1 cellular context compared by ENCODE assay signal in the genomic region with DNA sequence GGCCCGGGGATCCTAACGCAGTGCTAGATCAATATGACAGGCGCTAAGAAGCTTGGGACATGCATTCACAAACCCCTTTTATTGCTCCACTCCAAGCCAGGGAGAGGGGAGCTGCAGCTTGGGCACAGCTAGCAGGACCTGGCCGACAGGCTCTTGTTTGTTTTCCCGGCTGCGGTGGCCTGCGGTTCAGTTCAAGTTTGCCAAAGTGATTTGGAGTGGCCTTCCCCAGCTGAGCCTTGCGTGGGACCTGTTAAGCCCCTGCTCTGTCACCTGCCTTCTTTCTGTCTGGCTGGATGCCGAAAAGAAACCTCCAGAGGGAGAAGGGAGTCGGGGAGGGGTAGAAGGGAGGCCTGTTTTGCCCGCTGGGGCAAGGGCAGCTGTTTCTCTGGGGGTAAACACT.
TF ChIP-seq lines count a peak whose summit lies in the region.

No MANE protein-coding gene starts in this region.

TF ChIP-seq in GM23338, 12 proteins besides CTCF, POLR2A, EP300 and RAD21 (continued from another document):
- TF ChIP-seq, protein P1, sequence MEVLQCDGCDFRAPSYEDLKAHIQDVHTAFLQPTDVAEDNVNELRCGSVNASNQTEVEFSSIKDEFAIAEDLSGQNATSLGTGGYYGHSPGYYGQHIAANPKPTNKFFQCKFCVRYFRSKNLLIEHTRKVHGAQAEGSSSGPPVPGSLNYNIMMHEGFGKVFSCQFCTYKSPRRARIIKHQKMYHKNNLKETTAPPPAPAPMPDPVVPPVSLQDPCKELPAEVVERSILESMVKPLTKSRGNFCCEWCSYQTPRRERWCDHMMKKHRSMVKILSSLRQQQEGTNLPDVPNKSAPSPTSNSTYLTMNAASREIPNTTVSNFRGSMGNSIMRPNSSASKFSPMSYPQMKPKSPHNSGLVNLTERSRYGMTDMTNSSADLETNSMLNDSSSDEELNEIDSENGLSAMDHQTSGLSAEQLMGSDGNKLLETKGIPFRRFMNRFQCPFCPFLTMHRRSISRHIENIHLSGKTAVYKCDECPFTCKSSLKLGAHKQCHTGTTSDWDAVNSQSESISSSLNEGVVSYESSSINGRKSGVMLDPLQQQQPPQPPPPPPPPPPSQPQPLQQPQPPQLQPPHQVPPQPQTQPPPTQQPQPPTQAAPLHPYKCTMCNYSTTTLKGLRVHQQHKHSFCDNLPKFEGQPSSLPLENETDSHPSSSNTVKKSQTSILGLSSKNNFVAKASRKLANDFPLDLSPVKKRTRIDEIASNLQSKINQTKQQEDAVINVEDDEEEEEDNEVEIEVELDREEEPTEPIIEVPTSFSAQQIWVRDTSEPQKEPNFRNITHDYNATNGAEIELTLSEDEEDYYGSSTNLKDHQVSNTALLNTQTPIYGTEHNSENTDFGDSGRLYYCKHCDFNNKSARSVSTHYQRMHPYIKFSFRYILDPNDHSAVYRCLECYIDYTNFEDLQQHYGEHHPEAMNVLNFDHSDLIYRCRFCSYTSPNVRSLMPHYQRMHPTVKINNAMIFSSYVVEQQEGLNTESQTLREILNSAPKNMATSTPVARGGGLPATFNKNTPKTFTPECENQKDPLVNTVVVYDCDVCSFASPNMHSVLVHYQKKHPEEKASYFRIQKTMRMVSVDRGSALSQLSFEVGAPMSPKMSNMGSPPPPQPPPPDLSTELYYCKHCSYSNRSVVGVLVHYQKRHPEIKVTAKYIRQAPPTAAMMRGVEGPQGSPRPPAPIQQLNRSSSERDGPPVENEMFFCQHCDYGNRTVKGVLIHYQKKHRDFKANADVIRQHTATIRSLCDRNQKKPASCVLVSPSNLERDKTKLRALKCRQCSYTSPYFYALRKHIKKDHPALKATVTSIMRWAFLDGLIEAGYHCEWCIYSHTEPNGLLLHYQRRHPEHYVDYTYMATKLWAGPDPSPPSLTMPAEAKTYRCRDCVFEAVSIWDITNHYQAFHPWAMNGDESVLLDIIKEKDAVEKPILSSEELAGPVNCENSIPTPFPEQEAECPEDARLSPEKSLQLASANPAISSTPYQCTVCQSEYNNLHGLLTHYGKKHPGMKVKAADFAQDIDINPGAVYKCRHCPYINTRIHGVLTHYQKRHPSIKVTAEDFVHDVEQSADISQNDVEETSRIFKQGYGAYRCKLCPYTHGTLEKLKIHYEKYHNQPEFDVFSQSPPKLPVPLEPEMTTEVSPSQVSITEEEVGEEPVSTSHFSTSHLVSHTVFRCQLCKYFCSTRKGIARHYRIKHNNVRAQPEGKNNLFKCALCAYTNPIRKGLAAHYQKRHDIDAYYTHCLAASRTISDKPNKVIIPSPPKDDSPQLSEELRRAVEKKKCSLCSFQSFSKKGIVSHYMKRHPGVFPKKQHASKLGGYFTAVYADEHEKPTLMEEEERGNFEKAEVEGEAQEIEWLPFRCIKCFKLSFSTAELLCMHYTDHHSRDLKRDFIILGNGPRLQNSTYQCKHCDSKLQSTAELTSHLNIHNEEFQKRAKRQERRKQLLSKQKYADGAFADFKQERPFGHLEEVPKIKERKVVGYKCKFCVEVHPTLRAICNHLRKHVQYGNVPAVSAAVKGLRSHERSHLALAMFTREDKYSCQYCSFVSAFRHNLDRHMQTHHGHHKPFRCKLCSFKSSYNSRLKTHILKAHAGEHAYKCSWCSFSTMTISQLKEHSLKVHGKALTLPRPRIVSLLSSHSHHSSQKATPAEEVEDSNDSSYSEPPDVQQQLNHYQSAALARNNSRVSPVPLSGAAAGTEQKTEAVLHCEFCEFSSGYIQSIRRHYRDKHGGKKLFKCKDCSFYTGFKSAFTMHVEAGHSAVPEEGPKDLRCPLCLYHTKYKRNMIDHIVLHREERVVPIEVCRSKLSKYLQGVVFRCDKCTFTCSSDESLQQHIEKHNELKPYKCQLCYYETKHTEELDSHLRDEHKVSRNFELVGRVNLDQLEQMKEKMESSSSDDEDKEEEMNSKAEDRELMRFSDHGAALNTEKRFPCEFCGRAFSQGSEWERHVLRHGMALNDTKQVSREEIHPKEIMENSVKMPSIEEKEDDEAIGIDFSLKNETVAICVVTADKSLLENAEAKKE (CRISPR knock-in tag; IDR thresholded peaks at IDR 0.05), result no peak
- TF ChIP-seq, protein P2, sequence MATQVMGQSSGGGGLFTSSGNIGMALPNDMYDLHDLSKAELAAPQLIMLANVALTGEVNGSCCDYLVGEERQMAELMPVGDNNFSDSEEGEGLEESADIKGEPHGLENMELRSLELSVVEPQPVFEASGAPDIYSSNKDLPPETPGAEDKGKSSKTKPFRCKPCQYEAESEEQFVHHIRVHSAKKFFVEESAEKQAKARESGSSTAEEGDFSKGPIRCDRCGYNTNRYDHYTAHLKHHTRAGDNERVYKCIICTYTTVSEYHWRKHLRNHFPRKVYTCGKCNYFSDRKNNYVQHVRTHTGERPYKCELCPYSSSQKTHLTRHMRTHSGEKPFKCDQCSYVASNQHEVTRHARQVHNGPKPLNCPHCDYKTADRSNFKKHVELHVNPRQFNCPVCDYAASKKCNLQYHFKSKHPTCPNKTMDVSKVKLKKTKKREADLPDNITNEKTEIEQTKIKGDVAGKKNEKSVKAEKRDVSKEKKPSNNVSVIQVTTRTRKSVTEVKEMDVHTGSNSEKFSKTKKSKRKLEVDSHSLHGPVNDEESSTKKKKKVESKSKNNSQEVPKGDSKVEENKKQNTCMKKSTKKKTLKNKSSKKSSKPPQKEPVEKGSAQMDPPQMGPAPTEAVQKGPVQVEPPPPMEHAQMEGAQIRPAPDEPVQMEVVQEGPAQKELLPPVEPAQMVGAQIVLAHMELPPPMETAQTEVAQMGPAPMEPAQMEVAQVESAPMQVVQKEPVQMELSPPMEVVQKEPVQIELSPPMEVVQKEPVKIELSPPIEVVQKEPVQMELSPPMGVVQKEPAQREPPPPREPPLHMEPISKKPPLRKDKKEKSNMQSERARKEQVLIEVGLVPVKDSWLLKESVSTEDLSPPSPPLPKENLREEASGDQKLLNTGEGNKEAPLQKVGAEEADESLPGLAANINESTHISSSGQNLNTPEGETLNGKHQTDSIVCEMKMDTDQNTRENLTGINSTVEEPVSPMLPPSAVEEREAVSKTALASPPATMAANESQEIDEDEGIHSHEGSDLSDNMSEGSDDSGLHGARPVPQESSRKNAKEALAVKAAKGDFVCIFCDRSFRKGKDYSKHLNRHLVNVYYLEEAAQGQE (IDR thresholded peaks at IDR 0.05; ENCODE audit: unreplicated experiment), result no peak
- TF ChIP-seq ZNF114 (CRISPR knock-in tag; IDR thresholded peaks at IDR 0.05) (no peak), EZH2 (IDR thresholded peaks at IDR 0.05; ENCODE audit: low read depth, unreplicated experiment) (no peak), ZNF331 (CRISPR knock-in tag; IDR thresholded peaks at IDR 0.05; ENCODE audit: low read depth) (no peak), CREB1 (CRISPR knock-in tag; IDR thresholded peaks at IDR 0.05; ENCODE audit: low read depth) (no peak)
TF ChIP-seq in GM23338: peak in this region for 0.
